In genomic region chr3:73490453-73491311, GRCh38 we compare ENCODE assay signal across 13 cellular contexts.
A peak's percentile ranks its signal among the peaks of the same experiment; 100 is the strongest.
DNase-seq lines count a peak whose midpoint lies in the region; ATAC-seq and TF ChIP-seq lines count a peak whose summit lies in the region.
"Had no signal": no experiment of that assay in that cellular context is flagged by ENCODE, and none has a peak within 500 bp of the region (broad histone marks: within the 10 kb centered on the region; RNA-seq: fewer than 3 reads in every experiment).

No MANE protein-coding gene starts in this region.

- in situ Hi-C loops in KBM-7 (cut with MboI; ENCODE audit: low pct_unique_long_range_greater_than_20kb, low sequenced_read_pairs) = no loop called here

- POLR2A ChIA-PET in HEK293T (lab: Yijun Ruan, JAX) = no interaction called here

- no peak for TF ChIP-seq CTCF in ovary (IDR thresholded peaks at IDR 0.05)
- TF ChIP-seq CTCF in mucosa of descending colon (IDR thresholded peaks at IDR 0.05) = no peak

- intact Hi-C loops in left cardiac atrium (cut with DNase I) (loop anchor here in 1 of 2 donors (5.0 kb wide), 1 partner anchor 378 kb away; no protein-coding TSS in a partner anchor), ovary (cut with DNase I) (no loop called here), mucosa of descending colon (cut with DNase I, micrococcal nuclease) (no loop called here)

- H3K9me3 ChIP-seq in adipocyte (ENCODE audit: control insufficient read depth, low read length) (no peaks in the 10 kb centered on the region), ovary (no peaks in the 10 kb centered on the region), mucosa of descending colon (no peaks in the 10 kb centered on the region)
- H3K9me3 ChIP-seq: SJSA1 had no signal

- H3K4me3 ChIP-seq in adipocyte (ENCODE audit: low read length) (no peak overlapping the region), ovary (no peak overlapping the region), mucosa of descending colon (no peak overlapping the region)
- H3K4me3 ChIP-seq: SJSA1 had no signal

- no peak for TF ChIP-seq EP300 in ovary (IDR thresholded peaks at IDR 0.05)

- H3K9ac ChIP-seq in adipocyte (ENCODE audit: low read length) = no peak overlapping the region

- no peak for TF ChIP-seq POLR2A in ovary (IDR thresholded peaks at IDR 0.05)
- TF ChIP-seq POLR2A in GM18505 (IDR thresholded peaks at IDR 0.05; ENCODE audit: borderline replicate concordance, extremely low read depth, insufficient read depth, insufficient read length) = no peak

- DNase-seq in HEK293T (ENCODE audit: extremely low spot score) = peak; percentile 41
- peak; percentile 76 for DNase-seq in adipocyte (ENCODE audit: low read depth)
- DNase-seq in left cardiac atrium = peak; percentile 41
- DNase-seq in ovary = peak; percentile 73 to 89 (median 84)
- DNase-seq in C1 segment of cervical spinal cord (lab: John Stamatoyannopoulos, UW) = no peak
- no peak for DNase-seq in mucosa of descending colon
- no peak for DNase-seq in KBM-7
- DNase-seq: activated CD4-positive, alpha-beta T cell treated with anti-CD3 and anti-CD28 coated beads for 36 hours; effector memory CD8-positive, alpha-beta T cell; immature natural killer cell had no signal

- ATAC-seq in left cardiac atrium = peak; percentile 70 to 73
- ATAC-seq in mucosa of descending colon = no peak
- no peak for ATAC-seq in GM18505 (IDR thresholded peaks at IDR 0.05; ENCODE audit: unreplicated experiment)
- ATAC-seq: activated CD4-positive, alpha-beta T cell treated with anti-CD3 and anti-CD28 coated beads for 36 hours; effector memory CD8-positive, alpha-beta T cell had no signal

- H3K27me3 ChIP-seq in adipocyte (replicated peaks; ENCODE audit: control insufficient read depth, insufficient read depth, low read length) (no peaks in the 10 kb centered on the region), ovary (no peaks in the 10 kb centered on the region)
- H3K27me3 ChIP-seq: SJSA1 had no signal

- H3K27ac ChIP-seq in ovary = peak overlapping the region in 1 of 2 donors; percentile 74
- H3K27ac ChIP-seq: C4-2B, SJSA1 had no signal

- H3K36me3 ChIP-seq in adipocyte (ENCODE audit: control insufficient read depth, insufficient read depth, low read length, severe bottlenecking) = no peaks in the 10 kb centered on the region
- H3K36me3 ChIP-seq in ovary = no peaks in the 10 kb centered on the region
- no peaks in the 10 kb centered on the region for H3K36me3 ChIP-seq in mucosa of descending colon (ENCODE audit: low read depth)
- H3K36me3 ChIP-seq: SJSA1 had no signal

- CTCF ChIA-PET in HEK293T (lab: Yijun Ruan, JAX) = interaction anchor here (0.6 to 1.6 kb wide), 3 partner anchors 17 to 486 kb away, joined by 3 to 5 read pairs (median 4); no protein-coding TSS in a partner anchor

- WGBS in ovary, 3 donors = 13 to 16% (median 16%) methylated on average over 8 of the region's 8 CpGs

- H3K4me1 ChIP-seq in adipocyte (ENCODE audit: control insufficient read depth, insufficient read depth, low read length) (peaks cover 55% of the 10 kb centered on the region), ovary (ENCODE audit: insufficient read depth) (peaks cover 38% of the 10 kb centered on the region), mucosa of descending colon (ENCODE audit: low read depth) (no peaks in the 10 kb centered on the region)

TF ChIP-seq in HEK293T, 16 proteins besides CTCF, POLR2A, EP300 and RAD21:
- TF ChIP-seq ELF4 (IDR thresholded peaks at IDR 0.05) (no peak), CTBP1 (IDR thresholded peaks at IDR 0.05; ENCODE audit: borderline replicate concordance) (peak; percentile 90), L3MBTL2 (conservative IDR thresholded peaks at IDR 0.05) (no peak), FOXM1 (IDR thresholded peaks at IDR 0.05; ENCODE audit: borderline replicate concordance) (peak; percentile 61; the same call in 1 of the 2 replicates), LEF1 (IDR thresholded peaks at IDR 0.05; ENCODE audit: borderline replicate concordance) (peak; percentile 90; the same call in 1 of the 2 replicates), PKNOX1 (IDR thresholded peaks at IDR 0.05) (peak; percentile 76), ARNT (IDR thresholded peaks at IDR 0.05) (peak; percentile 49; the same call in 1 of the 2 replicates)
TF ChIP-seq in HEK293T: peak in this region for 5.

Comparison
In these comparisons a context has a peak if more than half of its experiments do, and no peak if none do; other contexts are left out.
1. DNase-seq: peak in HEK293T (single experiment), adipocyte (single experiment), left cardiac atrium (single experiment) and ovary (5 of 5); none in C1 segment of cervical spinal cord (0 of 14), mucosa of descending colon (0 of 3) and KBM-7 (single experiment).
2. ATAC-seq: peak in left cardiac atrium (2 of 2); none in mucosa of descending colon (single experiment) and GM18505 (single experiment).